ENCODE assay signal across 25 cellular contexts in genomic region chr3:123053107-123053506, GRCh38. TPM values are rescaled to one million over a fixed set of nuclear protein-coding genes. Genes with fewer than 3 reads are reported as not detected.
DNase-seq lines count a peak whose midpoint lies in the region; ATAC-seq and TF ChIP-seq lines count a peak whose summit lies in the region.
"Had no signal": no experiment of that assay in that cellular context is flagged by ENCODE, and none has a peak within 500 bp of the region (broad histone marks: within the 10 kb centered on the region; RNA-seq: fewer than 3 reads in every experiment).

No MANE protein-coding gene starts in this region.

- no peaks in the 10 kb centered on the region for H3K36me3 Mint-ChIP-seq in chondrocyte (ENCODE audit: low read depth)
- H3K36me3 Mint-ChIP-seq in progenitor cell of endocrine pancreas (ENCODE audit: insufficient read depth), result no peaks in the 10 kb centered on the region
- H3K36me3 Mint-ChIP-seq in activated CD4-positive, alpha-beta T cell treated with anti-CD3 and anti-CD28 coated beads, Interleukin-2, amount 10 ng/mL, durations not matched to agents 7 days and 5 days (ENCODE audit: low read depth), result no peaks in the 10 kb centered on the region
- H3K36me3 Mint-ChIP-seq: CD14-positive monocyte; naive thymus-derived CD8-positive, alpha-beta T cell; stimulated activated memory B cell treated with anti-CD40 and anti-IgM and Interleukin-4, amounts not matched to agents 10 μg/mL and 1 μg/mL and 100 μg/mL, for 72 hours had no signal

- H3K4me1 ChIP-seq in right cardiac atrium (ENCODE audit: control insufficient read depth, insufficient read depth, low read length) (peaks cover 3% of the 10 kb centered on the region), tibial artery (peaks cover 0 to 31% (median 17%) of the 10 kb centered on the region in 4 donors)
- H3K4me1 ChIP-seq: Peyer's patch had no signal

- POLR2A ChIA-PET in activated CD4-positive, alpha-beta T cell treated with anti-CD3 and anti-CD28 coated beads, Interleukin-2, amount 10 ng/mL, durations not matched to agents 7 days and 5 days (lab: Charles Lee), result no interaction called here

- DNase-seq in NCI-H82 (lab: John Stamatoyannopoulos, UW) (peak; percentile 69), chondrocyte (ENCODE audit: low spot score) (no peak), right cardiac atrium (peak; percentile 57 to 73 (median 61)), tibial artery (no peak), progenitor cell of endocrine pancreas (ENCODE audit: low spot score, unreplicated experiment) (no peak)
- DNase-seq in activated CD4-positive, alpha-beta T cell treated with anti-CD3 and anti-CD28 coated beads, Interleukin-2, amount 10 ng/mL, durations not matched to agents 7 days and 5 days, result no peak
- DNase-seq: activated CD4-positive, alpha-beta T cell treated with anti-CD3 and anti-CD28 coated beads for 48 hours; activated naive CD4-positive, alpha-beta T cell treated with Interleukin-2 at 50 U/mL for 16 hours; activated T-cell treated with anti-CD3 and anti-CD28 coated beads, Interleukin-2, amount 50 U/mL, for 72 hours; amygdala; caudate nucleus; mesenchymal stem cell; naive thymus-derived CD8-positive, alpha-beta T cell; NCI-H1417; NCI-H446 treated with DMSO at 0.1 percent for 48 hours; occipital lobe; Peyer's patch; spleen; stimulated activated CD4-positive, alpha-beta T cell treated with anti-CD3 and anti-CD28 coated beads, Interleukin-2, amount 100 ng/mL, for 48 hours; T-helper 17 cell had no signal

- ATAC-seq in right cardiac atrium (peak; percentile 77 to 90), GM18498 (IDR thresholded peaks at IDR 0.05; ENCODE audit: unreplicated experiment) (no peak)
- ATAC-seq: activated T-cell treated with anti-CD3 and anti-CD28 coated beads, Interleukin-2, amount 50 U/mL, for 72 hours; naive thymus-derived CD8-positive, alpha-beta T cell; stimulated activated memory B cell treated with anti-CD40 and anti-IgM and Interleukin-4, amounts not matched to agents 10 μg/mL and 1 μg/mL and 100 μg/mL, for 72 hours; T-helper 17 cell had no signal

- H3K27me3 Mint-ChIP-seq in chondrocyte (ENCODE audit: low read depth) (no peaks in the 10 kb centered on the region), progenitor cell of endocrine pancreas (peaks cover 18% of the 10 kb centered on the region)
- peaks cover 9% of the 10 kb centered on the region for H3K27me3 Mint-ChIP-seq in activated CD4-positive, alpha-beta T cell treated with anti-CD3 and anti-CD28 coated beads, Interleukin-2, amount 10 ng/mL, durations not matched to agents 7 days and 5 days

- H3K27me3 ChIP-seq in right cardiac atrium (ENCODE audit: control insufficient read depth, insufficient read depth) (no peaks in the 10 kb centered on the region), tibial artery (no peaks in the 10 kb centered on the region)
- H3K27me3 ChIP-seq: heart left ventricle, Peyer's patch, spleen had no signal

- H3K4me1 Mint-ChIP-seq in chondrocyte (ENCODE audit: low read depth), result peaks cover 67% of the 10 kb centered on the region
- peaks cover 3% of the 10 kb centered on the region for H3K4me1 Mint-ChIP-seq in progenitor cell of endocrine pancreas (ENCODE audit: low read depth)
- no peaks in the 10 kb centered on the region for H3K4me1 Mint-ChIP-seq in activated CD4-positive, alpha-beta T cell treated with anti-CD3 and anti-CD28 coated beads, Interleukin-2, amount 10 ng/mL, durations not matched to agents 7 days and 5 days
- H3K4me1 Mint-ChIP-seq: CD14-positive monocyte, T-helper 17 cell had no signal

- H3K9me3 Mint-ChIP-seq in chondrocyte (ENCODE audit: low read depth), result no peaks in the 10 kb centered on the region
- no peaks in the 10 kb centered on the region for H3K9me3 Mint-ChIP-seq in progenitor cell of endocrine pancreas (ENCODE audit: low read depth)
- H3K9me3 Mint-ChIP-seq in activated CD4-positive, alpha-beta T cell treated with anti-CD3 and anti-CD28 coated beads, Interleukin-2, amount 10 ng/mL, durations not matched to agents 7 days and 5 days, result no peaks in the 10 kb centered on the region
- H3K9me3 Mint-ChIP-seq: activated T-cell treated with anti-CD3 and anti-CD28 coated beads, Interleukin-2, amount 50 U/mL, for 72 hours; CD14-positive monocyte; naive thymus-derived CD8-positive, alpha-beta T cell; stimulated activated memory B cell treated with anti-CD40 and anti-IgM and Interleukin-4, amounts not matched to agents 10 μg/mL and 1 μg/mL and 100 μg/mL, for 72 hours had no signal

- WGBS in right cardiac atrium, result 52% methylated on average over 2 of the region's 2 CpGs

- H3K27ac Mint-ChIP-seq in chondrocyte (ENCODE audit: unreplicated experiment) (peak overlapping the region; percentile 98), progenitor cell of endocrine pancreas (no peak overlapping the region)
- H3K27ac Mint-ChIP-seq in activated CD4-positive, alpha-beta T cell treated with anti-CD3 and anti-CD28 coated beads, Interleukin-2, amount 10 ng/mL, durations not matched to agents 7 days and 5 days, result no peak overlapping the region
- H3K27ac Mint-ChIP-seq: activated T-cell treated with anti-CD3 and anti-CD28 coated beads, Interleukin-2, amount 50 U/mL, for 72 hours; naive thymus-derived CD8-positive, alpha-beta T cell; stimulated activated memory B cell treated with anti-CD40 and anti-IgM and Interleukin-4, amounts not matched to agents 10 μg/mL and 1 μg/mL and 100 μg/mL, for 72 hours; T-helper 17 cell had no signal

- TF ChIP-seq CTCF in chondrocyte (IDR thresholded peaks at IDR 0.05) (no peak), tibial artery (IDR thresholded peaks at IDR 0.05) (no peak), progenitor cell of endocrine pancreas (IDR thresholded peaks at IDR 0.05; ENCODE audit: unreplicated experiment) (no peak)

- H3K4me3 Mint-ChIP-seq in chondrocyte (ENCODE audit: unreplicated experiment), result no peak overlapping the region
- no peak overlapping the region for H3K4me3 Mint-ChIP-seq in progenitor cell of endocrine pancreas (ENCODE audit: low read depth)
- H3K4me3 Mint-ChIP-seq in activated CD4-positive, alpha-beta T cell treated with anti-CD3 and anti-CD28 coated beads, Interleukin-2, amount 10 ng/mL, durations not matched to agents 7 days and 5 days, result no peak overlapping the region
- H3K4me3 Mint-ChIP-seq: activated T-cell treated with anti-CD3 and anti-CD28 coated beads, Interleukin-2, amount 50 U/mL, for 72 hours; CD14-positive monocyte; naive thymus-derived CD8-positive, alpha-beta T cell; stimulated activated memory B cell treated with anti-CD40 and anti-IgM and Interleukin-4, amounts not matched to agents 10 μg/mL and 1 μg/mL and 100 μg/mL, for 72 hours; T-helper 17 cell had no signal

- no peak overlapping the region for H3K4me3 ChIP-seq in right cardiac atrium (ENCODE audit: low read length)
- no peak overlapping the region for H3K4me3 ChIP-seq in tibial artery
- H3K4me3 ChIP-seq: heart left ventricle, Peyer's patch, spleen had no signal

- no peaks in the 10 kb centered on the region for H3K9me3 ChIP-seq in right cardiac atrium (ENCODE audit: control insufficient read depth, low read length)
- H3K9me3 ChIP-seq in tibial artery, result no peaks in the 10 kb centered on the region
- H3K9me3 ChIP-seq: heart left ventricle, Peyer's patch, spleen had no signal

- intact Hi-C loops in right cardiac atrium (cut with DNase I), result no loop called here
- intact Hi-C loops in tibial artery (cut with DNase I; ENCODE audit: low total_unique reads), result no loop called here

- no peaks in the 10 kb centered on the region for H3K36me3 ChIP-seq in tibial artery
- H3K36me3 ChIP-seq: heart left ventricle, Peyer's patch, spleen had no signal

- CTCF ChIA-PET in activated CD4-positive, alpha-beta T cell treated with anti-CD3 and anti-CD28 coated beads, Interleukin-2, amount 10 ng/mL, durations not matched to agents 7 days and 5 days (lab: Charles Lee), result no interaction called here

- H3K27ac ChIP-seq in right cardiac atrium (ENCODE audit: low read length) (no peak overlapping the region), tibial artery (peak overlapping the region; percentile 58 to 63)
- H3K27ac ChIP-seq: spleen had no signal

RNA-seq across cellular contexts. Expression of gene PDIA5, which starts 13.7 kb away (rescaled TPM):
- 82.7 to 129 TPM (median 128 TPM) in 3 replicates for total RNA-seq in chondrocyte
- 10 to 100 TPM in 2 of 4 donors, 1 to 10 TPM in 2; 8.8 to 11.1 (median 9.9) TPM for total RNA-seq in right cardiac atrium
- polyA plus RNA-seq in right cardiac atrium, result 8.3 TPM
- total RNA-seq in progenitor cell of endocrine pancreas, result 20.4 and 22.2 TPM in 2 replicates
- total RNA-seq in activated CD4-positive, alpha-beta T cell treated with anti-CD3 and anti-CD28 coated beads, Interleukin-2, amount 10 ng/mL, durations not matched to agents 7 days and 5 days, result 10 to 100 TPM; 10.5 to 12.3 TPM

RNA-seq across cellular contexts. Expression of gene SEMA5B, which starts 25.5 kb away (rescaled TPM):
- total RNA-seq in chondrocyte, result 3.1 to 68.8 TPM (median 68.4 TPM) in 3 replicates
- total RNA-seq in right cardiac atrium, result 1 to 10 TPM in 3 of 4 donors, under 1 TPM in 1; 0.72 to 4.9 (median 3.1) TPM
- 3.3 TPM for polyA plus RNA-seq in right cardiac atrium
- 4.2 and 5.9 TPM in 2 replicates for total RNA-seq in progenitor cell of endocrine pancreas
- total RNA-seq in activated CD4-positive, alpha-beta T cell treated with anti-CD3 and anti-CD28 coated beads, Interleukin-2, amount 10 ng/mL, durations not matched to agents 7 days and 5 days, result not detected
- total RNA-seq: activated T-cell treated with anti-CD3 and anti-CD28 coated beads, Interleukin-2, amount 50 U/mL, for 72 hours; MCF 10A; T-helper 17 cell had no signal
- polyA plus RNA-seq: CD14-positive monocyte; naive thymus-derived CD8-positive, alpha-beta T cell had no signal

Comparison
In these comparisons a context has a peak if more than half of its experiments do, and no peak if none do; other contexts are left out.
1. DNase-seq: peak in NCI-H82 (single experiment) and right cardiac atrium (3 of 3); none in chondrocyte (single experiment), tibial artery (0 of 2), progenitor cell of endocrine pancreas (single experiment) and activated CD4-positive, alpha-beta T cell treated with anti-CD3 and anti-CD28 coated beads, Interleukin-2, amount 10 ng/mL, durations not matched to agents 7 days and 5 days (single experiment).